ENCODE assay signal across 17 cellular contexts in the genomic region with DNA sequence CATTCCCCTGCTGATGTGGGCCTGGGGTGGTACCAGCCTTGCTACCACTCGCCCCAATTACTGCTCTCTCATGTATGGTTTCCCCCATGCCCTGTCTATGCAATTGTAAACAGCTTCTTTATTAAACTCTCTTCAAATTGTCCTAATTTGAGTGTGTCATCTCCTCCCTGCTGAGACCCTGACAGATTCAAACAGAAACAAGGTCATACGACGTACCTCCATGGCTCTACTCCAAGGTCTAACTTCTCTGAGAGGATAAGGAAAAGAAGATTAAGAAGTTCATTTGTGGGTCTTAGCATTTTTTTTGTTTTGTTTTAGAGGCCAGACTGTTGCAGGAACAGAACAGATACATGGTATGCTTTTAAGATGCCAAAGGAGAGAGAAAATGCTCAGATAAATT. TPM values are rescaled to one million over a fixed set of nuclear protein-coding genes. Genes with fewer than 3 reads are reported as not detected.
A peak's percentile ranks its signal among the peaks of the same experiment; 100 is the strongest.
DNase-seq lines count a peak whose midpoint lies in the region; ATAC-seq and TF ChIP-seq lines count a peak whose summit lies in the region.
"Had no signal": no experiment of that assay in that cellular context is flagged by ENCODE, and none has a peak within 500 bp of the region (broad histone marks: within the 10 kb centered on the region; RNA-seq: fewer than 3 reads in every experiment).

No MANE protein-coding gene starts in this region.

- H3K27me3 ChIP-seq in left ventricle myocardium inferior (ENCODE audit: low read depth), result no peaks in the 10 kb centered on the region
- no peaks in the 10 kb centered on the region for H3K27me3 ChIP-seq in colonic mucosa

- H3K27ac Mint-ChIP-seq in nephron, result peak overlapping the region; percentile 41 to 72 (median 72)
- H3K27ac Mint-ChIP-seq: CD14-positive monocyte had no signal

- H3K4me1 ChIP-seq in left ventricle myocardium inferior (peaks cover 49% of the 10 kb centered on the region), colonic mucosa (no peaks in the 10 kb centered on the region)
- H3K4me1 ChIP-seq: A549 had no signal

- peak overlapping the region; percentile 13 for H3K4me3 ChIP-seq in left ventricle myocardium inferior
- H3K4me3 ChIP-seq in astrocyte of the cerebellum (ENCODE audit: low read depth, low read length), result no peak overlapping the region
- H3K4me3 ChIP-seq in colonic mucosa, result no peak overlapping the region
- H3K4me3 ChIP-seq: A549, GM12878 had no signal

- H3K9me3 ChIP-seq in left ventricle myocardium inferior (replicated peaks) (no peaks in the 10 kb centered on the region), colonic mucosa (no peaks in the 10 kb centered on the region)
- H3K9me3 ChIP-seq: A549 had no signal

- TF ChIP-seq CTCF in left ventricle myocardium inferior (IDR thresholded peaks at IDR 0.05; ENCODE audit: borderline replicate concordance), result no peak
- no peak for TF ChIP-seq CTCF in astrocyte of the cerebellum (IDR thresholded peaks at IDR 0.05; ENCODE audit: low read depth, low read length, missing control alignments)
- no peak for TF ChIP-seq CTCF in nephron (IDR thresholded peaks at IDR 0.05; ENCODE audit: unreplicated experiment in 3 of 3)
- TF ChIP-seq CTCF in colonic mucosa (IDR thresholded peaks at IDR 0.05), result no peak

- intact Hi-C loops in left ventricle myocardium inferior (cut with micrococcal nuclease) (loop anchor here (5.0 kb wide), 1 partner anchor 40 kb away; a partner anchor contains a TSS), left ventricle myocardium superior (cut with micrococcal nuclease) (no loop called here), colonic mucosa (cut with DNase I) (no loop called here)

- peaks cover 34% of the 10 kb centered on the region for H3K4me1 Mint-ChIP-seq in nephron
- H3K4me1 Mint-ChIP-seq: CD14-positive monocyte had no signal

- no peaks in the 10 kb centered on the region for H3K27me3 Mint-ChIP-seq in nephron (ENCODE audit: low read depth)

- peaks cover 38% of the 10 kb centered on the region for H3K36me3 Mint-ChIP-seq in nephron (ENCODE audit: low read depth)

- peaks cover 13% of the 10 kb centered on the region for H3K36me3 ChIP-seq in left ventricle myocardium inferior
- H3K36me3 ChIP-seq in colonic mucosa, result no peaks in the 10 kb centered on the region

- H3K9me3 Mint-ChIP-seq in nephron, result peaks cover 2% of the 10 kb centered on the region

- no peak overlapping the region for H3K4me3 Mint-ChIP-seq in nephron
- H3K4me3 Mint-ChIP-seq: CD14-positive monocyte had no signal

- H3K27ac ChIP-seq in left ventricle myocardium inferior (replicated peaks), result peak overlapping the region; percentile 79
- no peak overlapping the region for H3K27ac ChIP-seq in colonic mucosa
- H3K27ac ChIP-seq: A549 had no signal

- no peak for DNase-seq in left ventricle myocardium inferior
- DNase-seq in left ventricle myocardium superior, result no peak
- DNase-seq in astrocyte of the cerebellum (ENCODE audit: low read depth), result peak; percentile 19
- no peak for DNase-seq in left lobe of liver (ENCODE audit: low spot score)
- no peak for DNase-seq in ecto neural progenitor cell (ENCODE audit: low spot score)
- no peak for DNase-seq in colonic mucosa
- DNase-seq in NCI-H1105 (lab: John Stamatoyannopoulos, UW), result no peak
- DNase-seq: Karpas-422, MM.1S, NCI-H1417, NCI-H2081 treated with DMSO at 0.1 percent for 48 hours, RPMI8226 had no signal

- in situ Hi-C loops in astrocyte of the cerebellum (cut with HindIII; ENCODE audit: low sequenced_read_pairs), result no loop called here

- ATAC-seq in left ventricle myocardium superior (no peak), left lobe of liver (no peak)
- ATAC-seq: A549, GM12878, HCT116 had no signal

- no peak overlapping the region for H3K9ac ChIP-seq in colonic mucosa (ENCODE audit: low read depth in 2 of 2, low read length in 2 of 2)

RNA-seq across cellular contexts. Expression of a gene that starts 38.0 kb away (rescaled TPM):
- total RNA-seq in left ventricle myocardium inferior, result 18.4 TPM
- 16.3 TPM for total RNA-seq in left ventricle myocardium superior
- 6.1 TPM for total RNA-seq in left lobe of liver
- 10 to 100 TPM; 15.3 to 15.7 TPM for total RNA-seq in colonic mucosa

RNA-seq across cellular contexts. Expression of a gene that starts 38.3 kb away (rescaled TPM):
- total RNA-seq in left ventricle myocardium inferior (21.4 TPM), left ventricle myocardium superior (20.7 TPM), left lobe of liver (10.4 TPM), colonic mucosa (10 to 100 TPM; 11.8 to 21.6 TPM)

RNA-seq across cellular contexts. Expression of a gene that starts 41.1 kb away (rescaled TPM):
- 78.2 TPM for total RNA-seq in left ventricle myocardium inferior
- total RNA-seq in left ventricle myocardium superior, result 77.9 TPM
- 11.0 TPM for total RNA-seq in left lobe of liver
- 10 to 100 TPM; 22.4 to 30.2 TPM for total RNA-seq in colonic mucosa
